11 cellular contexts compared by ENCODE assay signal in the genomic region with DNA sequence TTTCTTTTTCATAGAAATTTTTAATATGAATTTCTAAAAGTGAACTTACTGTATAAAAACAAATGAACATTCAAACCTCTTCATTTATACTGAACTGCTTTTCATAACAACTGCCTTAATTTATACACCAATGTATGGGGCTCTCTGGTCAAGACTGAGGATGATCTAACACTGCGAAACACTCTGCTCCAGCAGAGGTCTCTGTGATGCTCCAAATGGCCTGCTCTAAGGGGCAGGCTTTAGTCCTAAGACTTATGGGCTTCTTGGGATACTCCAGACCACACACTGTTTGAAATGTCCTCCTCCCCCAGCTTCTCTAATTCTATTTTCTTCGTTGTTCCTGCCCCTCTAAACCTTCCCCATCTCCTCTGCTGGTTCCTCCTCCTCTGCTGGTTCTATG.
A peak's percentile ranks its signal among the peaks of the same experiment; 100 is the strongest.
DNase-seq lines count a peak whose midpoint lies in the region; ATAC-seq and TF ChIP-seq lines count a peak whose summit lies in the region.
"Had no signal": no experiment of that assay in that cellular context is flagged by ENCODE, and none has a peak within 500 bp of the region (broad histone marks: within the 10 kb centered on the region; RNA-seq: fewer than 3 reads in every experiment).

No MANE protein-coding gene starts in this region.

- peak; percentile 26 for TF ChIP-seq CTCF in 22Rv1 (IDR thresholded peaks at IDR 0.05)

- ATAC-seq in SK-N-SH treated with all-trans-retinoic acid at 6 μM for 48 hours, result peak; percentile 81
- no peak for ATAC-seq in HG02571 (IDR thresholded peaks at IDR 0.05; ENCODE audit: unreplicated experiment)
- ATAC-seq in GM18519 (IDR thresholded peaks at IDR 0.05; ENCODE audit: low FRiP score, unreplicated experiment), result no peak

- DNase-seq in GM03348 (ENCODE audit: low spot score) (peak; percentile 6), glomerular visceral epithelial cell (ENCODE audit: extremely low spot score) (peak; percentile 11), ecto neural progenitor cell (ENCODE audit: low spot score) (no peak), SKM-1 (lab: John Stamatoyannopoulos, UW; ENCODE audit: unreplicated experiment) (no peak)
- DNase-seq: NCI-H526 treated with DMSO at 0.1 percent for 48 hours had no signal

- no peak overlapping the region for H3K27ac ChIP-seq in 22Rv1
- H3K27ac ChIP-seq: epithelial cell of prostate, suprapubic skin had no signal

TF ChIP-seq in SK-N-SH treated with all-trans-retinoic acid at 6 μM for 48 hours, 23 proteins besides CTCF, POLR2A, EP300 and RAD21:
- TF ChIP-seq ARNTL (CRISPR knock-in tag; IDR thresholded peaks at IDR 0.05; ENCODE audit: borderline replicate concordance, low read depth) (no peak), CSDC2 (CRISPR knock-in tag; IDR thresholded peaks at IDR 0.05) (no peak), ESRRG (CRISPR knock-in tag; IDR thresholded peaks at IDR 0.05) (no peak), ZNF565 (CRISPR knock-in tag; conservative IDR thresholded peaks at IDR 0.05; ENCODE audit: low read depth) (no peak), TOX (CRISPR knock-in tag; IDR thresholded peaks at IDR 0.05; ENCODE audit: borderline replicate concordance) (no peak), SNAI2 (CRISPR knock-in tag; IDR thresholded peaks at IDR 0.05) (no peak), TSHZ2 (CRISPR knock-in tag; IDR thresholded peaks at IDR 0.05) (no peak), RARB (CRISPR knock-in tag; IDR thresholded peaks at IDR 0.05) (no peak), BACH2 (CRISPR knock-in tag; IDR thresholded peaks at IDR 0.05; ENCODE audit: borderline replicate concordance) (no peak), CREB5 (CRISPR knock-in tag; IDR thresholded peaks at IDR 0.05; ENCODE audit: low read depth) (no peak), PPARA (CRISPR knock-in tag; IDR thresholded peaks at IDR 0.05; ENCODE audit: borderline replicate concordance) (no peak), ZFP3 (CRISPR knock-in tag; IDR thresholded peaks at IDR 0.05) (no peak), ISL1 (CRISPR knock-in tag; IDR thresholded peaks at IDR 0.05) (no peak), TCF4 (CRISPR knock-in tag; IDR thresholded peaks at IDR 0.05; ENCODE audit: borderline replicate concordance) (no peak), CSRNP3 (CRISPR knock-in tag; IDR thresholded peaks at IDR 0.05) (no peak), ZNF8 (CRISPR knock-in tag; IDR thresholded peaks at IDR 0.05) (no peak), ZNF70 (CRISPR knock-in tag; IDR thresholded peaks at IDR 0.05) (no peak)
- TF ChIP-seq, protein P1, sequence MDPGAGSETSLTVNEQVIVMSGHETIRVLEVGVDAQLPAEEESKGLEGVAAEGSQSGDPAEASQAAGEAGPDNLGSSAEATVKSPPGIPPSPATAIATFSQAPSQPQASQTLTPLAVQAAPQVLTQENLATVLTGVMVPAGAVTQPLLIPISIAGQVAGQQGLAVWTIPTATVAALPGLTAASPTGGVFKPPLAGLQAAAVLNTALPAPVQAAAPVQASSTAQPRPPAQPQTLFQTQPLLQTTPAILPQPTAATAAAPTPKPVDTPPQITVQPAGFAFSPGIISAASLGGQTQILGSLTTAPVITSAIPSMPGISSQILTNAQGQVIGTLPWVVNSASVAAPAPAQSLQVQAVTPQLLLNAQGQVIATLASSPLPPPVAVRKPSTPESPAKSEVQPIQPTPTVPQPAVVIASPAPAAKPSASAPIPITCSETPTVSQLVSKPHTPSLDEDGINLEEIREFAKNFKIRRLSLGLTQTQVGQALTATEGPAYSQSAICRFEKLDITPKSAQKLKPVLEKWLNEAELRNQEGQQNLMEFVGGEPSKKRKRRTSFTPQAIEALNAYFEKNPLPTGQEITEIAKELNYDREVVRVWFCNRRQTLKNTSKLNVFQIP (CRISPR knock-in tag; IDR thresholded peaks at IDR 0.05; ENCODE audit: borderline replicate concordance, low read depth), result no peak
- TF ChIP-seq, protein P2, sequence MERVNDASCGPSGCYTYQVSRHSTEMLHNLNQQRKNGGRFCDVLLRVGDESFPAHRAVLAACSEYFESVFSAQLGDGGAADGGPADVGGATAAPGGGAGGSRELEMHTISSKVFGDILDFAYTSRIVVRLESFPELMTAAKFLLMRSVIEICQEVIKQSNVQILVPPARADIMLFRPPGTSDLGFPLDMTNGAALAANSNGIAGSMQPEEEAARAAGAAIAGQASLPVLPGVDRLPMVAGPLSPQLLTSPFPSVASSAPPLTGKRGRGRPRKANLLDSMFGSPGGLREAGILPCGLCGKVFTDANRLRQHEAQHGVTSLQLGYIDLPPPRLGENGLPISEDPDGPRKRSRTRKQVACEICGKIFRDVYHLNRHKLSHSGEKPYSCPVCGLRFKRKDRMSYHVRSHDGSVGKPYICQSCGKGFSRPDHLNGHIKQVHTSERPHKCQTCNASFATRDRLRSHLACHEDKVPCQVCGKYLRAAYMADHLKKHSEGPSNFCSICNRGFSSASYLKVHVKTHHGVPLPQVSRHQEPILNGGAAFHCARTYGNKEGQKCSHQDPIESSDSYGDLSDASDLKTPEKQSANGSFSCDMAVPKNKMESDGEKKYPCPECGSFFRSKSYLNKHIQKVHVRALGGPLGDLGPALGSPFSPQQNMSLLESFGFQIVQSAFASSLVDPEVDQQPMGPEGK (CRISPR knock-in tag; IDR thresholded peaks at IDR 0.05; ENCODE audit: borderline replicate concordance), result no peak
TF ChIP-seq in SK-N-SH treated with all-trans-retinoic acid at 6 μM for 48 hours: peak in this region for 0.

Comparison
In these comparisons a context has a peak if more than half of its experiments do, and no peak if none do; other contexts are left out.
1. DNase-seq: peak in GM03348 (single experiment) and glomerular visceral epithelial cell (single experiment); none in ecto neural progenitor cell (single experiment) and SKM-1 (single experiment).